ENCODE assay signal across 12 cellular contexts in genomic region chr2:100365434-100365833, GRCh38. TPM values are rescaled to one million over a fixed set of nuclear protein-coding genes. Genes with fewer than 3 reads are reported as not detected.
DNase-seq lines count a peak whose midpoint lies in the region; ATAC-seq and TF ChIP-seq lines count a peak whose summit lies in the region.
"Had no signal": no experiment of that assay in that cellular context is flagged by ENCODE, and none has a peak within 500 bp of the region (broad histone marks: within the 10 kb centered on the region; RNA-seq: fewer than 3 reads in every experiment).

No MANE protein-coding gene starts in this region.

- peaks cover 0 to 19% (median 0%) of the 10 kb centered on the region in 3 donors for H3K9me3 ChIP-seq in gastroesophageal sphincter
- H3K9me3 ChIP-seq in HAP-1: peaks cover 3% of the 10 kb centered on the region; the same call in 1 of the 2 replicates
- H3K9me3 ChIP-seq in upper lobe of right lung: no peaks in the 10 kb centered on the region

- in situ Hi-C loops in HAP-1 (cut with MboI; ENCODE audit: low sequenced_read_pairs): no loop called here

- H3K4me3 ChIP-seq in BJ (ENCODE audit: low read depth, low read length) (no peak overlapping the region), gastroesophageal sphincter (no peak overlapping the region), HAP-1 (no peak overlapping the region), upper lobe of right lung (no peak overlapping the region)

- POLR2A ChIA-PET in BJ (lab: Charles Lee): no interaction called here

- CTCF ChIA-PET in BJ (lab: Yijun Ruan, JAX): interaction anchor here (1.1 to 3.2 kb wide), 3 partner anchors 11 to 103 kb away, joined by 4 to 21 read pairs (median 13); no protein-coding TSS in a partner anchor

- H3K4me1 ChIP-seq in gastroesophageal sphincter: peaks cover 0 to 20% (median 4%) of the 10 kb centered on the region in 3 donors
- peaks cover 6% of the 10 kb centered on the region; the same call in 1 of the 2 replicates for H3K4me1 ChIP-seq in HAP-1
- no peaks in the 10 kb centered on the region for H3K4me1 ChIP-seq in upper lobe of right lung

- TF ChIP-seq EP300 in gastroesophageal sphincter (IDR thresholded peaks at IDR 0.05): no peak

- 13 to 14% methylated on average over 3 of the region's 3 CpGs for WGBS in gastroesophageal sphincter (ENCODE audit: low coverage in 1 of 2), 2 donors

- no peaks in the 10 kb centered on the region for H3K36me3 ChIP-seq in BJ (ENCODE audit: control insufficient read depth, insufficient read depth, low read length)
- no peaks in the 10 kb centered on the region for H3K36me3 ChIP-seq in gastroesophageal sphincter
- H3K36me3 ChIP-seq in HAP-1 (replicated peaks): no peaks in the 10 kb centered on the region
- H3K36me3 ChIP-seq in upper lobe of right lung: no peaks in the 10 kb centered on the region

- DNase-seq in BJ (ENCODE audit: low read depth) (peak; percentile 55), NCI-H1048 (lab: John Stamatoyannopoulos, UW) (peak; percentile 18), SW480 (ENCODE audit: low spot score) (peak; percentile 14), HAP-1 (ENCODE audit: low spot score in 2 of 2) (no peak), upper lobe of right lung (no peak)
- no peak for DNase-seq in activated T-cell treated with anti-CD3 and anti-CD28 coated beads, Interleukin-2, amount 50 U/mL, for 48 hours
- DNase-seq: activated gamma-delta T cell; CD4-positive, alpha-beta memory T cell; NCI-H1417 treated with DMSO at 0.1 percent for 48 hours; stimulated activated CD4-positive, alpha-beta T cell treated with anti-CD3 and anti-CD28 coated beads, Interleukin-2, amount 100 ng/mL, for 48 hours had no signal

- no peak for TF ChIP-seq POLR2A in gastroesophageal sphincter (IDR thresholded peaks at IDR 0.05)

- H3K27me3 ChIP-seq in BJ (ENCODE audit: control insufficient read depth, insufficient read depth, low read length) (no peaks in the 10 kb centered on the region), gastroesophageal sphincter (no peaks in the 10 kb centered on the region), HAP-1 (ENCODE audit: low read depth) (no peaks in the 10 kb centered on the region), upper lobe of right lung (no peaks in the 10 kb centered on the region)

- TF ChIP-seq CTCF in BJ (IDR thresholded peaks at IDR 0.05; ENCODE audit: insufficient read depth, low read depth, low read length) (no peak), gastroesophageal sphincter (IDR thresholded peaks at IDR 0.05) (no peak), upper lobe of right lung (IDR thresholded peaks at IDR 0.05) (no peak)

- intact Hi-C loops in upper lobe of right lung (cut with DNase I): no loop called here

- ATAC-seq in gastroesophageal sphincter (no peak), GM18870 (IDR thresholded peaks at IDR 0.05; ENCODE audit: unreplicated experiment) (no peak), upper lobe of right lung (no peak)

- peak overlapping the region in 3 of 4 donors; percentile 32 to 66 (median 47) for H3K27ac ChIP-seq in gastroesophageal sphincter
- no peak overlapping the region for H3K27ac ChIP-seq in upper lobe of right lung

RNA-seq across cellular contexts. Expression of gene LONRF2, which starts 43.1 kb away (rescaled TPM):
- polyA plus RNA-seq in BJ (2011; rRNA removed): 0.02 and 0.04 TPM in 2 replicates
- 0.05 and 0.10 TPM in 2 replicates for polyA minus RNA-seq in BJ (2011; rRNA and poly(A)+ RNA removed)
- total RNA-seq in gastroesophageal sphincter: 10 to 100 TPM; 23.8 to 74.6 (median 51.0) TPM
- total RNA-seq in upper lobe of right lung: 4.2 TPM

RNA-seq across cellular contexts. Expression of gene CHST10, which starts 52.0 kb away (rescaled TPM):
- 11.5 and 11.7 TPM in 2 replicates for polyA plus RNA-seq in BJ (2011; rRNA removed)
- 4.7 and 6.1 TPM in 2 replicates for polyA minus RNA-seq in BJ (2011; rRNA and poly(A)+ RNA removed)
- 10 to 100 TPM; 10.6 to 21.9 (median 13.3) TPM for total RNA-seq in gastroesophageal sphincter
- 8.4 TPM for total RNA-seq in upper lobe of right lung

Comparison
In these comparisons a context has a peak if more than half of its experiments do, and no peak if none do; other contexts are left out.
1. DNase-seq: peak in BJ (single experiment), NCI-H1048 (single experiment) and SW480 (single experiment); none in activated T-cell treated with anti-CD3 and anti-CD28 coated beads, Interleukin-2, amount 50 U/mL, for 48 hours (0 of 2), HAP-1 (0 of 2) and upper lobe of right lung (single experiment).